In the genomic region with DNA sequence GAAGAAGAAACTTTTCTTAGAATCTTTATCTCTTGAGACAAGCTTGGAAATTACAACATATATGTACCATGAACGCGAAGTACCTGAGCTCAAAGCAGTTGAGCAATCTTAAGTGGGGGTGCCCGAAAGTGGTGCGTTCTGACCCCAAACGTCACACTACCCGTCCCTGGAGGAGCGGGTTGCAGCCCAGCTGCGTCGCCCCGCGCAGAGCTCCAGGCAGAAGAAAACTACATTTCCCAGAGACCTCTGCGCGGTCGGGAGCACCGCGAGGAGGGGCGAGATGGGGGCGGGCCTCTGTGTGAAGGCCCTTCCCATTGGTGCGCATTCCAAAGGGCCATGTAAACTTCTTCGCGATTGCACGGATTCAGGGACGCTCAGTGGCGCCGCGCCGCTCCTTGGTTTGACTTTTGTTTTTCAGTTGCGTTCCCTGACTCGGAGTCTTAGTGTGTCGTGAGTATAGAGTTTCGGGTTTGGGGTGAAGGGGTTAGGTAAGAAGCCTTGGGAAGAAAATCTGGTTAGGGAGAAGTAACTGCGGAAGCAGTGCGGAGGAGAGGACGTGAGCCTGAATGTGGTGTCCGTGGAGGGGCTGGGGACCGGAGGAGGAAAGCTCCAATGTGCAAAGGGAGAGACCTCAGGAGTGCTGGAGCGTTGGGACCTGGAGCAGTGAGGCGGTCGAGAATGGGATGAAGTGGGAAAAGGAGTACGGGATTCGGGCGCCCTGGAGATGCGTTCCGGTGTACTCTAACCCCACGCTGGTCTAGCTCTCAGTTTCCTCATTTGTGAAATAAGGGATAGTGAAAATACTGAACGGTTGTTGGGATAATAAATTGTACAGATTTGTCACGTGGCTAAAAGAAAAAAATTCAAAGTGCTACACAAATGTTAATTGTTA, we compare ENCODE assay signal across 7 cellular contexts. TPM values are rescaled to one million over a fixed set of nuclear protein-coding genes. Genes with fewer than 3 reads are reported as not detected.
A peak's percentile ranks its signal among the peaks of the same experiment; 100 is the strongest.
DNase-seq lines count a peak whose midpoint lies in the region; ATAC-seq lines count a peak whose summit lies in the region.

A gene (plus strand): TSS at position 410 of the 892 bp plus-strand sequence. CDS start 7,740 bp downstream, outside the sequence.

- peaks cover 7% of the 10 kb centered on the region for H3K36me3 Mint-ChIP-seq in T-helper 17 cell (ENCODE audit: low read depth)

- no peak within 1 kb of the TSS for H3K4me3 Mint-ChIP-seq in T-helper 17 cell

- peak within 1 kb of the TSS; percentile 39 for H3K27ac ChIP-seq in caudate nucleus (ENCODE audit: low read depth, low read length)

- H3K27ac Mint-ChIP-seq in T-helper 17 cell, result no peak within 1 kb of the TSS

- H3K27me3 Mint-ChIP-seq in T-helper 17 cell, result no peaks in the 10 kb centered on the region

- no peaks in the 10 kb centered on the region for H3K9me3 ChIP-seq in T-helper 17 cell (ENCODE audit: control insufficient read depth, low read length, poor library complexity, severe bottlenecking)

- DNase-seq in T-helper 17 cell, result peak; percentile 79 to 93 (median 89)
- no peak for DNase-seq in caudate nucleus (lab: John Stamatoyannopoulos, UW)
- DNase-seq in kidney tubule cell (ENCODE audit: low spot score), result peak; percentile 92
- DNase-seq in stimulated activated CD4-positive, alpha-beta T cell treated with anti-CD3 and anti-CD28 coated beads, Interleukin-2, amount 100 ng/mL, for 4 hours (ENCODE audit: low read depth), result peak; percentile 87
- DNase-seq in DMS53 treated with DMSO at 0.1 percent for 48 hours (lab: John Stamatoyannopoulos, UW; ENCODE audit: unreplicated experiment), result no peak

- H3K4me1 Mint-ChIP-seq in T-helper 17 cell, result peaks cover 5% of the 10 kb centered on the region

- ATAC-seq in GM18868 (IDR thresholded peaks at IDR 0.05; ENCODE audit: unreplicated experiment), result peak; percentile 99
- ATAC-seq in HG03095 (IDR thresholded peaks at IDR 0.05; ENCODE audit: unreplicated experiment), result peak; percentile 95
- ATAC-seq in T-helper 17 cell, result peak; percentile 100

RNA-seq across cellular contexts. Expression of the gene that starts here (rescaled TPM):
- total RNA-seq in T-helper 17 cell, result 1 to 10 TPM; 5.6 to 8.4 TPM

Comparison
In these comparisons a context has a peak if more than half of its experiments do, and no peak if none do; other contexts are left out.
1. DNase-seq: peak in T-helper 17 cell (3 of 3), kidney tubule cell (single experiment) and stimulated activated CD4-positive, alpha-beta T cell treated with anti-CD3 and anti-CD28 coated beads, Interleukin-2, amount 100 ng/mL, for 4 hours (single experiment); none in caudate nucleus (0 of 61) and DMS53 treated with DMSO at 0.1 percent for 48 hours (single experiment).
2. Peak in every context shown above with its lines, with median percentiles within 50 percentile points of each other: ATAC-seq.